7 cellular contexts compared by ENCODE assay signal in the genomic region with DNA sequence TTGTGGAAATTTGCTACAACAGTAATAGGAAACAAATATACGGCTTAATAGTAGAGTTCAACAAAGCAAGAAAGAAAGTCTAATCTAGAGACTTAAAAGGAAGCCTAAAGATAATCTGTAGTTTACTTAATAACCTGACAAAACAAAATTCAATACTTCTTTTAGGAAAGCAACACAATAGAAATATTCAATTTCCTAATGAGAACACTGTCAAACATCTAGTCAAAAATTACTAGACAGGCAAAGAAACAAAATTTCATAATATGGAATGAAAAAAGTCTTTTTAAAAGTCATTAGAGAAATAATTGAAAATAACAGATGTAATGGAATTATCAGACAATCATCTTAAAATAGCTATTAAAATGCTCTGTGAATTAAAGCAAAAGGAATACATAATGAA.
"Had no signal": no experiment of that assay in that cellular context is flagged by ENCODE, and none has a peak within 500 bp of the region (broad histone marks: within the 10 kb centered on the region; RNA-seq: fewer than 3 reads in every experiment).

No MANE protein-coding gene starts in this region.

- H3K4me3 ChIP-seq: GM12878 had no signal

- FAIRE-seq: GM12878, GM12891, GM12892, GM18507, GM19239 had no signal

- DNase-seq: GDM1, GF-D8 had no signal
